22 cellular contexts compared by ENCODE assay signal in genomic region chr1:60255565-60255964, GRCh38.
DNase-seq lines count a peak whose midpoint lies in the region; FAIRE-seq and TF ChIP-seq lines count a peak whose summit lies in the region.
"Had no signal": no experiment of that assay in that cellular context is flagged by ENCODE, and none has a peak within 500 bp of the region (broad histone marks: within the 10 kb centered on the region; RNA-seq: fewer than 3 reads in every experiment).

No MANE protein-coding gene starts in this region.

- H4K20me1 ChIP-seq in astrocyte (ENCODE audit: insufficient read depth, low read length): no peaks in the 10 kb centered on the region

- H2AFZ ChIP-seq in astrocyte (ENCODE audit: low read depth, low read length): no peak overlapping the region
- H2AFZ ChIP-seq: parathyroid adenoma had no signal

- H3K4me3 ChIP-seq in astrocyte (ENCODE audit: insufficient read depth, low read depth, low read length): no peak overlapping the region
- no peak overlapping the region for H3K4me3 ChIP-seq in foreskin fibroblast (ENCODE audit: low read depth in 1 of 2, low read length in 2 of 2)

- no peaks in the 10 kb centered on the region for H3K27me3 ChIP-seq in astrocyte (ENCODE audit: insufficient read depth, low read length)

- in situ Hi-C loops in Caki2 (cut with HindIII; ENCODE audit: low pct_unique_long_range_greater_than_20kb, low sequenced_read_pairs): no loop called here

- H3K9me3 ChIP-seq in astrocyte (ENCODE audit: insufficient read depth, low read depth, low read length): no peaks in the 10 kb centered on the region
- H3K9me3 ChIP-seq: SK-N-SH had no signal

- TF ChIP-seq CTCF in astrocyte (IDR thresholded peaks at IDR 0.05; ENCODE audit: insufficient read depth, low read depth, low read length) (no peak), foreskin fibroblast (IDR thresholded peaks at IDR 0.05; ENCODE audit: low read depth, low read length) (no peak)

- no peaks in the 10 kb centered on the region for H3K79me2 ChIP-seq in astrocyte (ENCODE audit: insufficient read depth, low read length)
- H3K79me2 ChIP-seq: parathyroid adenoma had no signal

- no peak overlapping the region for H3K27ac ChIP-seq in astrocyte (ENCODE audit: low read depth, low read length)
- H3K27ac ChIP-seq: parathyroid adenoma had no signal

- H3K4me2 ChIP-seq in astrocyte (ENCODE audit: low read length): peak overlapping the region; percentile 15
- H3K4me2 ChIP-seq: SK-N-SH had no signal

- no peak overlapping the region for H3K4me3 Mint-ChIP-seq in astrocyte (ENCODE audit: unreplicated experiment)
- H3K4me3 Mint-ChIP-seq: activated CD8-positive, alpha-beta T cell treated with anti-CD3 and anti-CD28 coated beads for 36 hours; CD4-positive, CD25-positive, alpha-beta regulatory T cell; natural killer cell had no signal

- H3K36me3 ChIP-seq in astrocyte (ENCODE audit: insufficient read depth, low read length): no peaks in the 10 kb centered on the region

- peaks cover 3% of the 10 kb centered on the region for H3K4me1 Mint-ChIP-seq in astrocyte (ENCODE audit: low read depth, unreplicated experiment)
- H3K4me1 Mint-ChIP-seq: CD4-positive, CD25-positive, alpha-beta regulatory T cell; natural killer cell had no signal

- no peak overlapping the region for H3K9ac ChIP-seq in astrocyte (ENCODE audit: low read length)
- H3K9ac ChIP-seq: parathyroid adenoma, SK-N-SH had no signal

- no peaks in the 10 kb centered on the region for H3K9me3 Mint-ChIP-seq in astrocyte (ENCODE audit: unreplicated experiment)
- H3K9me3 Mint-ChIP-seq: activated CD8-positive, alpha-beta T cell treated with anti-CD3 and anti-CD28 coated beads for 36 hours had no signal

- no peaks in the 10 kb centered on the region for H3K4me1 ChIP-seq in astrocyte (ENCODE audit: insufficient read depth, low read length)
- H3K4me1 ChIP-seq: parathyroid adenoma had no signal

- no peaks in the 10 kb centered on the region for H3K27me3 Mint-ChIP-seq in astrocyte (ENCODE audit: low read depth, unreplicated experiment)
- H3K27me3 Mint-ChIP-seq: activated CD8-positive, alpha-beta T cell treated with anti-CD3 and anti-CD28 coated beads for 36 hours; CD4-positive, CD25-positive, alpha-beta regulatory T cell had no signal

- H3K36me3 Mint-ChIP-seq in astrocyte (ENCODE audit: low read depth, unreplicated experiment): no peaks in the 10 kb centered on the region
- H3K36me3 Mint-ChIP-seq: CD4-positive, CD25-positive, alpha-beta regulatory T cell; natural killer cell had no signal

- no peak overlapping the region for H3K27ac Mint-ChIP-seq in astrocyte (ENCODE audit: unreplicated experiment)
- H3K27ac Mint-ChIP-seq: activated CD8-positive, alpha-beta T cell treated with anti-CD3 and anti-CD28 coated beads for 36 hours; CD4-positive, CD25-positive, alpha-beta regulatory T cell; natural killer cell had no signal

- peak; percentile 43 for FAIRE-seq in astrocyte (lab: Jason Lieb, UNC)

- DNase-seq in Caki2 (ENCODE audit: low read depth) (peak; percentile 4), HT1080 (ENCODE audit: low read depth) (peak; percentile 84), astrocyte (ENCODE audit: low read depth) (peak; percentile 26), foreskin fibroblast (peak; percentile 35 to 69), SKM-1 treated with dmso at 0.1 percent for 144 hours (lab: John Stamatoyannopoulos, UW; ENCODE audit: unreplicated experiment) (no peak), NCI-H524 treated with DMSO at 0.1 percent for 48 hours (lab: John Stamatoyannopoulos, UW) (no peak), putamen (ENCODE audit: low spot score) (no peak), NCI-H2227 treated with DMSO at 0.1 percent for 48 hours (lab: John Stamatoyannopoulos, UW) (no peak)
- DNase-seq: activated CD4-positive, CD25-positive, alpha-beta regulatory T cell; activated CD8-positive, alpha-beta T cell treated with anti-CD3 and anti-CD28 coated beads for 36 hours; amniotic stem cell; CD4-positive, CD25-positive, alpha-beta regulatory T cell; central memory CD4-positive, alpha-beta T cell; erythroblast; glutamatergic neuron; left colon; natural killer cell; NCI-H187; SK-N-SH; stimulated activated naive CD4-positive, alpha-beta T cell; T1000 had no signal

Comparison
In these comparisons a context has a peak if more than half of its experiments do, and no peak if none do; other contexts are left out.
1. DNase-seq: peak in Caki2 (single experiment), HT1080 (single experiment), astrocyte (single experiment) and foreskin fibroblast (2 of 2); none in SKM-1 treated with dmso at 0.1 percent for 144 hours (single experiment), NCI-H524 treated with DMSO at 0.1 percent for 48 hours (single experiment), putamen (single experiment) and NCI-H2227 treated with DMSO at 0.1 percent for 48 hours (single experiment).